In the genomic region with DNA sequence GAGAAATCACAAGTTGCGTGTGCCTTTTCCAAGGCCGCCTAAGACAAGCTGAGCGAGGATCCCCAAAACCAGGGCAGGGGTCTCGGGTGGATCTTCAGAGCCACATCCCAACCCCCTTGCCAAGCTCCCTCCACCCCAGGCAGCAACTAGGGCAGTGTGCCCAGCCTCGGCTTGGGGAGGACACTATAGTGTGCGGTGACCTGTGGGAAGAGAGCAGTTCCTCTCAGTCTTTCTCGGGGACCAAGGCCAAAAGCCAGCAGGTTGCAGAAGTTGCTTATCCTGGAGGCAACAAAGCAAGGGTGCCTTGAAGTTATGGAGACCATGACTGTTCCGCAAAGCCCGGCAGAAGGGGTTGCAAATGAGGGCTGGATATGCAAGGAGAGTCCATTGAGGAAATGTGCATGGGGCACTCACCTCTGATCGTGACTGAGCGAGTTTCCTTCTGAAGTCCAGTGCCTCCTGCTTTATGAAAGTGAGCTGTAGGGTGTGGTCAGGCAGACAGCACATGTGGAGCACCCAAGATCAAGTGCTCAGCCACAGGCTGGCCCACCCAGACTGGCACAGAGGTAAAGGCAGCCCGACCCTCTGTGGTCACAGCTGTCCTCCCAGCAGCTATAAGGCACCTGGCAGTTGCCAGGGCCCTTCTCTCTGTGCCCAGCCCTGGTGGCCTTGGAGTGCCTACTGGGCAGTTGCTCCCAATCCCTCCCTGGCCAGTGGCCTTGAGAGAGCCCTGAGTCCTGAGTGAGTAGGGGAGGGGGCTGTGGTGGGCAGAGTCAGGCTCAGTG, we compare ENCODE assay signal across 28 cellular contexts.
"Had no signal": no experiment of that assay in that cellular context is flagged by ENCODE, and none has a peak within 500 bp of the region (broad histone marks: within the 10 kb centered on the region; RNA-seq: fewer than 3 reads in every experiment).

No MANE protein-coding gene starts in this region.

- H3K27ac ChIP-seq: ascending aorta, brain microvascular endothelial cell, coronary artery, dorsolateral prefrontal cortex had no signal

- H3K36me3 ChIP-seq: ascending aorta, brain microvascular endothelial cell had no signal

- FAIRE-seq: frontal cortex had no signal

- H3K9me3 Mint-ChIP-seq: activated CD4-positive, alpha-beta memory T cell treated with anti-CD3 and anti-CD28 coated beads for 36 hours; activated CD4-positive, alpha-beta T cell treated with anti-CD3 and anti-CD28 coated beads, Interleukin-2, amount 10 ng/mL, durations not matched to agents 24 days and 14 days; activated naive CD4-positive, alpha-beta T cell treated with anti-CD3 and anti-CD28 coated beads, Interleukin-2, amount 10 ng/mL, durations not matched to agents 7 days and 5 days; activated naive CD4-positive, alpha-beta T cell treated with anti-CD3 and anti-CD28 coated beads, Interleukin-2, amount 50 U/mL, for 72 hours; activated naive CD8-positive, alpha-beta T cell treated with anti-CD3 and anti-CD28 coated beads, Interleukin-2, amount 10 ng/mL, durations not matched to agents 7 days and 5 days; activated T-cell treated with anti-CD3 and anti-CD28 coated beads, Interleukin-2, amount 50 U/mL, for 72 hours; central memory CD8-positive, alpha-beta T cell; dendritic cell treated with granulocyte-macrophage colony-stimulating factor and Interleukin-4, amounts not matched to agents 40 ng/mL and 50 ng/mL, for 4 days; endodermal cell had no signal

- H3K4me3 ChIP-seq: ascending aorta, coronary artery, dorsolateral prefrontal cortex had no signal

- H3K27ac Mint-ChIP-seq: activated CD4-positive, alpha-beta memory T cell treated with anti-CD3 and anti-CD28 coated beads for 36 hours; activated CD4-positive, alpha-beta T cell treated with anti-CD3 and anti-CD28 coated beads for 36 hours; activated CD4-positive, alpha-beta T cell treated with anti-CD3 and anti-CD28 coated beads, Interleukin-2, amount 10 ng/mL, durations not matched to agents 24 days and 14 days; activated CD8-positive, alpha-beta memory T cell treated with anti-CD3 and anti-CD28 coated beads, Interleukin-2, amount 10 ng/mL, durations not matched to agents 7 days and 5 days; activated CD8-positive, alpha-beta T cell treated with anti-CD3 and anti-CD28 coated beads, Interleukin-2, amount 10 ng/mL, durations not matched to agents 7 days and 5 days; activated naive CD4-positive, alpha-beta T cell treated with anti-CD3 and anti-CD28 coated beads, Interleukin-2, amount 10 ng/mL, durations not matched to agents 7 days and 5 days; activated naive CD4-positive, alpha-beta T cell treated with anti-CD3 and anti-CD28 coated beads, Interleukin-2, amount 50 U/mL, for 72 hours; activated naive CD8-positive, alpha-beta T cell treated with anti-CD3 and anti-CD28 coated beads, Interleukin-2, amount 10 ng/mL, durations not matched to agents 7 days and 5 days; activated T-cell treated with anti-CD3 and anti-CD28 coated beads, Interleukin-2, amount 50 U/mL, for 72 hours; dendritic cell treated with granulocyte-macrophage colony-stimulating factor and Interleukin-4, amounts not matched to agents 40 ng/mL and 50 ng/mL, for 4 days; endodermal cell had no signal

- H3K36me3 Mint-ChIP-seq: activated CD4-positive, alpha-beta memory T cell treated with anti-CD3 and anti-CD28 coated beads for 36 hours; activated CD8-positive, alpha-beta memory T cell treated with anti-CD3 and anti-CD28 coated beads, Interleukin-2, amount 10 ng/mL, durations not matched to agents 7 days and 5 days; activated naive CD4-positive, alpha-beta T cell treated with anti-CD3 and anti-CD28 coated beads, Interleukin-2, amount 10 ng/mL, durations not matched to agents 7 days and 5 days; activated naive CD4-positive, alpha-beta T cell treated with anti-CD3 and anti-CD28 coated beads, Interleukin-2, amount 50 U/mL, for 72 hours; activated naive CD8-positive, alpha-beta T cell treated with anti-CD3 and anti-CD28 coated beads, Interleukin-2, amount 10 ng/mL, durations not matched to agents 7 days and 5 days had no signal

- DNase-seq: activated CD4-positive, alpha-beta memory T cell treated with anti-CD3 and anti-CD28 coated beads for 36 hours; activated CD4-positive, alpha-beta T cell treated with anti-CD3 and anti-CD28 coated beads for 36 hours; activated CD4-positive, alpha-beta T cell treated with anti-CD3 and anti-CD28 coated beads, Interleukin-2, amount 10 ng/mL, durations not matched to agents 24 days and 14 days; activated CD4-positive, CD25-positive, alpha-beta regulatory T cell; activated CD4-positive, CD25-positive, alpha-beta regulatory T cell treated with anti-CD3 and anti-CD28 coated beads, Interleukin-2, amount 50 U/mL, for 72 hours; activated CD8-positive, alpha-beta memory T cell treated with anti-CD3 and anti-CD28 coated beads, Interleukin-2, amount 10 ng/mL, durations not matched to agents 7 days and 5 days; activated CD8-positive, alpha-beta memory T cell treated with anti-CD3 and anti-CD28 coated beads, Interleukin-2, amount 50 U/mL, for 4 hours; activated CD8-positive, alpha-beta T cell treated with anti-CD3 and anti-CD28 coated beads, Interleukin-2, amount 10 ng/mL, durations not matched to agents 7 days and 5 days; activated gamma-delta T cell; activated naive CD4-positive, alpha-beta T cell; activated naive CD4-positive, alpha-beta T cell treated with anti-CD3 and anti-CD28 coated beads, Interleukin-2, amount 10 ng/mL, durations not matched to agents 7 days and 5 days; activated naive CD8-positive, alpha-beta T cell treated with anti-CD3 and anti-CD28 coated beads, Interleukin-2, amount 10 ng/mL, durations not matched to agents 7 days and 5 days; activated T-cell treated with anti-CD3 and anti-CD28 coated beads, Interleukin-2, amount 50 U/mL, for 1 hour; activated T-cell treated with anti-CD3 and anti-CD28 coated beads, Interleukin-2, amount 50 U/mL, for 72 hours; brain microvascular endothelial cell; dorsolateral prefrontal cortex; effector memory CD4-positive, alpha-beta T cell; endodermal cell; foreskin fibroblast; head of caudate nucleus; T-helper 2 cell had no signal

- H3K4me3 Mint-ChIP-seq: activated CD4-positive, alpha-beta memory T cell treated with anti-CD3 and anti-CD28 coated beads for 36 hours; activated CD4-positive, alpha-beta T cell treated with anti-CD3 and anti-CD28 coated beads for 36 hours; activated CD4-positive, alpha-beta T cell treated with anti-CD3 and anti-CD28 coated beads, Interleukin-2, amount 10 ng/mL, durations not matched to agents 24 days and 14 days; activated CD8-positive, alpha-beta memory T cell treated with anti-CD3 and anti-CD28 coated beads, Interleukin-2, amount 10 ng/mL, durations not matched to agents 7 days and 5 days; activated CD8-positive, alpha-beta T cell treated with anti-CD3 and anti-CD28 coated beads, Interleukin-2, amount 10 ng/mL, durations not matched to agents 7 days and 5 days; activated naive CD4-positive, alpha-beta T cell treated with anti-CD3 and anti-CD28 coated beads, Interleukin-2, amount 10 ng/mL, durations not matched to agents 7 days and 5 days; activated naive CD8-positive, alpha-beta T cell treated with anti-CD3 and anti-CD28 coated beads, Interleukin-2, amount 10 ng/mL, durations not matched to agents 7 days and 5 days; activated T-cell treated with anti-CD3 and anti-CD28 coated beads, Interleukin-2, amount 50 U/mL, for 72 hours; central memory CD8-positive, alpha-beta T cell; dendritic cell treated with granulocyte-macrophage colony-stimulating factor and Interleukin-4, amounts not matched to agents 40 ng/mL and 50 ng/mL, for 4 days; endodermal cell had no signal

- ATAC-seq: activated CD4-positive, alpha-beta T cell treated with anti-CD3 and anti-CD28 coated beads for 36 hours; activated CD8-positive, alpha-beta memory T cell treated with anti-CD3 and anti-CD28 coated beads, Interleukin-2, amount 10 ng/mL, durations not matched to agents 7 days and 5 days; activated CD8-positive, alpha-beta T cell treated with anti-CD3 and anti-CD28 coated beads, Interleukin-2, amount 10 ng/mL, durations not matched to agents 7 days and 5 days; activated naive CD4-positive, alpha-beta T cell treated with anti-CD3 and anti-CD28 coated beads, Interleukin-2, amount 50 U/mL, for 72 hours; activated T-cell treated with anti-CD3 and anti-CD28 coated beads, Interleukin-2, amount 50 U/mL, for 72 hours; esophagus mucosa had no signal

- H3K9me3 ChIP-seq: ascending aorta had no signal

- H3K27me3 ChIP-seq: ascending aorta, brain microvascular endothelial cell had no signal

- H3K4me1 Mint-ChIP-seq: activated CD4-positive, alpha-beta T cell treated with anti-CD3 and anti-CD28 coated beads for 36 hours; activated CD4-positive, alpha-beta T cell treated with anti-CD3 and anti-CD28 coated beads, Interleukin-2, amount 10 ng/mL, durations not matched to agents 24 days and 14 days; activated CD8-positive, alpha-beta memory T cell treated with anti-CD3 and anti-CD28 coated beads, Interleukin-2, amount 10 ng/mL, durations not matched to agents 7 days and 5 days; activated naive CD4-positive, alpha-beta T cell treated with anti-CD3 and anti-CD28 coated beads, Interleukin-2, amount 10 ng/mL, durations not matched to agents 7 days and 5 days; activated naive CD8-positive, alpha-beta T cell treated with anti-CD3 and anti-CD28 coated beads, Interleukin-2, amount 10 ng/mL, durations not matched to agents 7 days and 5 days; central memory CD8-positive, alpha-beta T cell had no signal
